Comparison of ENCODE assay signal across 17 cellular contexts in genomic region chr14:103137721-103138482, GRCh38. TPM values are rescaled to one million over a fixed set of nuclear protein-coding genes. Genes with fewer than 3 reads are reported as not detected.
DNase-seq lines count a peak whose midpoint lies in the region; ATAC-seq and TF ChIP-seq lines count a peak whose summit lies in the region.
"Had no signal": no experiment of that assay in that cellular context is flagged by ENCODE, and none has a peak within 500 bp of the region (broad histone marks: within the 10 kb centered on the region; RNA-seq: fewer than 3 reads in every experiment).

No MANE protein-coding gene starts in this region.

- H3K9ac ChIP-seq in iPS-15b (ENCODE audit: low read depth, low read length) = no peak overlapping the region

- no peaks in the 10 kb centered on the region for H3K36me3 Mint-ChIP-seq in CD8-positive, alpha-beta T cell
- H3K36me3 Mint-ChIP-seq: natural killer cell treated with Interleukin-12 subunit alpha and Interleukin-12 subunit beta and Interleukin-15 and Interleukin-18, amount 100 ng/mL, for 72 hours had no signal

- H3K27ac Mint-ChIP-seq in CD8-positive, alpha-beta T cell = peak overlapping the region; percentile 78
- H3K27ac Mint-ChIP-seq: natural killer cell treated with Interleukin-12 subunit alpha and Interleukin-12 subunit beta and Interleukin-15 and Interleukin-18, amount 100 ng/mL, for 72 hours had no signal

- no peak overlapping the region for H3K4me3 Mint-ChIP-seq in CD8-positive, alpha-beta T cell
- H3K4me3 Mint-ChIP-seq: natural killer cell treated with Interleukin-12 subunit alpha and Interleukin-12 subunit beta and Interleukin-15 and Interleukin-18, amount 100 ng/mL, for 72 hours had no signal

- no peak for TF ChIP-seq CTCF in CD8-positive, alpha-beta T cell (IDR thresholded peaks at IDR 0.05)
- TF ChIP-seq CTCF in WERI-Rb-1 (IDR thresholded peaks at IDR 0.05; ENCODE audit: low read depth, low read length) (no peak), sigmoid colon (IDR thresholded peaks at IDR 0.05) (no peak)

- H3K9me3 ChIP-seq in CD8-positive, alpha-beta T cell (ENCODE audit: low read length) = no peaks in the 10 kb centered on the region
- no peaks in the 10 kb centered on the region for H3K9me3 ChIP-seq in WERI-Rb-1 (ENCODE audit: severe bottlenecking)
- no peaks in the 10 kb centered on the region for H3K9me3 ChIP-seq in iPS-15b (ENCODE audit: control insufficient read depth, insufficient read depth, low read length)
- H3K9me3 ChIP-seq in sigmoid colon = no peaks in the 10 kb centered on the region
- H3K9me3 ChIP-seq: tibial artery had no signal

- no peak for TF ChIP-seq EP300 in sigmoid colon (IDR thresholded peaks at IDR 0.05)

- POLR2A ChIA-PET in CD8-positive, alpha-beta T cell (lab: Charles Lee) = no interaction called here

- H3K36me3 ChIP-seq in CD8-positive, alpha-beta T cell (ENCODE audit: insufficient read depth, low read length) = no peaks in the 10 kb centered on the region
- H3K36me3 ChIP-seq in WERI-Rb-1 = no peaks in the 10 kb centered on the region
- H3K36me3 ChIP-seq in iPS-15b (ENCODE audit: control insufficient read depth, insufficient read depth, low read length) = peaks cover 10% of the 10 kb centered on the region
- peaks cover 0 to 32% (median 2%) of the 10 kb centered on the region in 4 donors for H3K36me3 ChIP-seq in sigmoid colon

- no peaks in the 10 kb centered on the region for H3K27me3 ChIP-seq in CD8-positive, alpha-beta T cell (ENCODE audit: insufficient read depth, low read length)
- no peaks in the 10 kb centered on the region for H3K27me3 ChIP-seq in WERI-Rb-1 (ENCODE audit: insufficient read depth, low read depth, severe bottlenecking)
- peaks cover 14% of the 10 kb centered on the region for H3K27me3 ChIP-seq in iPS-15b (ENCODE audit: control insufficient read depth, insufficient read depth, low read length)
- H3K27me3 ChIP-seq in sigmoid colon = peaks cover 0 to 10% (median 0%) of the 10 kb centered on the region in 3 donors

- intact Hi-C loops in CD8-positive, alpha-beta T cell (cut with DNase I, micrococcal nuclease) = no loop called here
- intact Hi-C loops in sigmoid colon (cut with DNase I) = no loop called here

- no peak for DNase-seq in CD8-positive, alpha-beta T cell
- DNase-seq in WERI-Rb-1 (no peak), sigmoid colon (no peak), HuH-7 (ENCODE audit: low spot score) (no peak)
- DNase-seq: activated naive CD4-positive, alpha-beta T cell; COR-L47; NCI-H1105; stimulated activated CD8-positive, alpha-beta memory T cell treated with anti-CD3 and anti-CD28 coated beads, Interleukin-4, amount 100 ng/mL, for 48 hours had no signal

- H3K27me3 Mint-ChIP-seq in CD8-positive, alpha-beta T cell (ENCODE audit: low read depth) = peaks cover 19% of the 10 kb centered on the region

- H3K4me3 ChIP-seq in CD8-positive, alpha-beta T cell (ENCODE audit: low read depth, low read length) = no peak overlapping the region
- H3K4me3 ChIP-seq in WERI-Rb-1 (ENCODE audit: low read depth, low read length) = no peak overlapping the region
- peak overlapping the region; percentile 51 for H3K4me3 ChIP-seq in iPS-15b (ENCODE audit: low read depth, low read length)
- no peak overlapping the region for H3K4me3 ChIP-seq in sigmoid colon

- H3K27ac ChIP-seq in CD8-positive, alpha-beta T cell (ENCODE audit: low read depth, low read length) = no peak overlapping the region
- H3K27ac ChIP-seq in WERI-Rb-1 (peak overlapping the region; percentile 70; the same call in 1 of the 2 replicates), sigmoid colon (peak overlapping the region; percentile 7 to 72 (median 44))
- H3K27ac ChIP-seq: tibial artery had no signal

- WGBS in sigmoid colon, 2 donors = 81% methylated on average over 33 of the region's 33 CpGs

- H3K4me1 ChIP-seq in CD8-positive, alpha-beta T cell (ENCODE audit: insufficient read depth, low read length) = no peaks in the 10 kb centered on the region
- H3K4me1 ChIP-seq in iPS-15b (ENCODE audit: control insufficient read depth, insufficient read depth, low read length) = peaks cover 2% of the 10 kb centered on the region
- H3K4me1 ChIP-seq in sigmoid colon = peaks cover 0 to 52% (median 35%) of the 10 kb centered on the region in 4 donors

- no peaks in the 10 kb centered on the region for H3K9me3 Mint-ChIP-seq in CD8-positive, alpha-beta T cell
- H3K9me3 Mint-ChIP-seq: natural killer cell treated with Interleukin-12 subunit alpha and Interleukin-12 subunit beta and Interleukin-15 and Interleukin-18, amount 100 ng/mL, for 72 hours had no signal

- TF ChIP-seq POLR2A in sigmoid colon (IDR thresholded peaks at IDR 0.05) = no peak

- no peak for ATAC-seq in CD8-positive, alpha-beta T cell
- no peak for ATAC-seq in HG02973 (IDR thresholded peaks at IDR 0.05; ENCODE audit: unreplicated experiment)
- ATAC-seq in HG02610 (IDR thresholded peaks at IDR 0.05; ENCODE audit: unreplicated experiment) = no peak
- no peak for ATAC-seq in GM21526 (IDR thresholded peaks at IDR 0.05; ENCODE audit: low FRiP score, unreplicated experiment)
- ATAC-seq: activated CD4-positive, CD25-positive, alpha-beta regulatory T cell treated with anti-CD3 and anti-CD28 coated beads, Interleukin-2, amount 50 U/mL, for 24 hours; natural killer cell treated with Interleukin-12 subunit alpha and Interleukin-12 subunit beta and Interleukin-15 and Interleukin-18, amount 100 ng/mL, for 72 hours had no signal

- CTCF ChIA-PET in CD8-positive, alpha-beta T cell (lab: Charles Lee) = no interaction called here

- H3K4me1 Mint-ChIP-seq in CD8-positive, alpha-beta T cell (ENCODE audit: low read depth) = peaks cover 7% of the 10 kb centered on the region

RNA-seq across cellular contexts. Expression of gene TNFAIP2, which starts 14.6 kb away (rescaled TPM):
- under 1 TPM; 0.44 to 0.90 TPM for total RNA-seq in CD8-positive, alpha-beta T cell
- total RNA-seq in sigmoid colon = 10 to 100 TPM; 21.2 to 59.1 (median 36.6) TPM
- 10 to 100 TPM; 11.8 to 68.0 (median 28.8) TPM for polyA plus RNA-seq in sigmoid colon

RNA-seq across cellular contexts. Expression of gene EXOC3L4, which starts 43.4 kb away (rescaled TPM):
- not detected for total RNA-seq in CD8-positive, alpha-beta T cell
- total RNA-seq in sigmoid colon = 1 to 10 TPM in 2 of 4 donors, under 1 TPM in 2; 0.36 to 1.8 (median 0.90) TPM
- 10 to 100 TPM in 1 of 3 donors, 1 to 10 TPM in 2; 3.0 to 23.8 (median 6.0) TPM for polyA plus RNA-seq in sigmoid colon
- total RNA-seq: natural killer cell treated with Interleukin-12 subunit alpha and Interleukin-12 subunit beta and Interleukin-15 and Interleukin-18, amount 100 ng/mL, for 72 hours; T-helper 1 cell treated with Interleukin-12 subunit alpha and Interleukin-12 subunit beta and Interleukin-4 antibody, amounts not matched to agents 30 ng/mL and 1 ng/mL, for 36 hours had no signal

RNA-seq across cellular contexts. Expression of gene LBHD2, which starts 53.9 kb away (rescaled TPM):
- not detected for total RNA-seq in CD8-positive, alpha-beta T cell
- total RNA-seq in sigmoid colon = not detected
- under 1 TPM in 1 of 3 donors, not detected in 2; 0.17 TPM for polyA plus RNA-seq in sigmoid colon
- total RNA-seq: lower leg skin; natural killer cell treated with Interleukin-12 subunit alpha and Interleukin-12 subunit beta and Interleukin-15 and Interleukin-18, amount 100 ng/mL, for 72 hours; T-helper 1 cell treated with Interleukin-12 subunit alpha and Interleukin-12 subunit beta and Interleukin-4 antibody, amounts not matched to agents 30 ng/mL and 1 ng/mL, for 36 hours had no signal

Comparison
In these comparisons a context has a peak if more than half of its experiments do, and no peak if none do; other contexts are left out.
1. RNA of gene TNFAIP2, which starts 14.6 kb away (total RNA-seq): 21.2 to 59.1 TPM in sigmoid colon; 0.44 to 0.90 TPM in CD8-positive, alpha-beta T cell; every median in the first group is over 10 times any median in the second.